ENCODE assay signal across 1 cellular context in the genomic region with DNA sequence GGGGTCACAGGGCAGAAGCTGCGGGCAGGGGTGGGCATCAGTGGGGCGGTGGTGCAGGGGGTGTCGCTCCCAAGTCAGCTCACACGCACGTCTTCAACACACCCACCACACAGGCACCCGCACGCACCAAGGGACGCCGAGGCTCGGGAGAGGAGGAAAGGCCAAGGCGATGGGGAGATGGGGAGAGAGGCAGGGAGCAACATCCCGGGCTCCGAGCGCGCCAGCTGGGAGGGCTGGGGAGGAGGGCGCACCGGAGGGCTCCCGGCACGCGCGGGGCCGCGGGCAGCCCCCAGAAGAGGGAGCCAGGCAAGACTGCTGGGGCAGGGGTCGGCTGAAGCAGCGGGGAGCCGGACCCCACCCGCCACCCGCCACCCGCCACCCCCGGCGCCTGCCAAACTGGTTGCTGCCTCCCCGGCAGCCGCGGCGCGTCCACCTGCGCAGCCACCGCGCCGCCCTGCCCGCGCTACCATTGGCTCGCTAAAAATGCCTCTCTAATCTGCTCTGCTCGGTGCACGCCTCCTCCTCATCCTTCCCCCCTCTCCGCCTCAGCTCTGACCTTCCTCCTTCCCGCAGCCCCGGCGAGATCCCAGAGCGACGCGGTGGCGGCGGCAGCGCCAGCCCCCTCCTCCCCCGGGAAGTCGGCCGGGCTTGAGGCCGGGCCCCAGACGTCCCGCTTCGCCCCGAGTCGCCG.
TF ChIP-seq lines count a peak whose summit lies in the region.

A gene with protein sequence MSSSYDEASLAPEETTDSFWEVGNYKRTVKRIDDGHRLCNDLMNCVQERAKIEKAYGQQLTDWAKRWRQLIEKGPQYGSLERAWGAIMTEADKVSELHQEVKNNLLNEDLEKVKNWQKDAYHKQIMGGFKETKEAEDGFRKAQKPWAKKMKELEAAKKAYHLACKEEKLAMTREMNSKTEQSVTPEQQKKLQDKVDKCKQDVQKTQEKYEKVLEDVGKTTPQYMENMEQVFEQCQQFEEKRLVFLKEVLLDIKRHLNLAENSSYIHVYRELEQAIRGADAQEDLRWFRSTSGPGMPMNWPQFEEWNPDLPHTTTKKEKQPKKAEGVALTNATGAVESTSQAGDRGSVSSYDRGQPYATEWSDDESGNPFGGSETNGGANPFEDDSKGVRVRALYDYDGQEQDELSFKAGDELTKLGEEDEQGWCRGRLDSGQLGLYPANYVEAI (plus strand): TSS at position 526 of the 691 bp plus-strand sequence. CDS start 60,230 bp downstream, outside the sequence.

TF ChIP-seq in K562, 482 proteins besides CTCF, POLR2A, EP300 and RAD21 (continued from another document and continues in another):
- TF ChIP-seq, protein P1, sequence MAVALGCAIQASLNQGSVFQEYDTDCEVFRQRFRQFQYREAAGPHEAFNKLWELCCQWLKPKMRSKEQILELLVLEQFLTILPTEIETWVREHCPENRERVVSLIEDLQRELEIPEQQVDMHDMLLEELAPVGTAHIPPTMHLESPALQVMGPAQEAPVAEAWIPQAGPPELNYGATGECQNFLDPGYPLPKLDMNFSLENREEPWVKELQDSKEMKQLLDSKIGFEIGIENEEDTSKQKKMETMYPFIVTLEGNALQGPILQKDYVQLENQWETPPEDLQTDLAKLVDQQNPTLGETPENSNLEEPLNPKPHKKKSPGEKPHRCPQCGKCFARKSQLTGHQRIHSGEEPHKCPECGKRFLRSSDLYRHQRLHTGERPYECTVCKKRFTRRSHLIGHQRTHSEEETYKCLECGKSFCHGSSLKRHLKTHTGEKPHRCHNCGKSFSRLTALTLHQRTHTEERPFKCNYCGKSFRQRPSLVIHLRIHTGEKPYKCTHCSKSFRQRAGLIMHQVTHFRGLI (CRISPR knock-in tag; IDR thresholded peaks at IDR 0.05): no peak
- TF ChIP-seq CREB1 (IDR thresholded peaks at IDR 0.05): peak; percentile 72; the same call in 1 of the 2 replicates
- TF ChIP-seq CREB1 (CRISPR knock-in tag; IDR thresholded peaks at IDR 0.05): no peak
- TF ChIP-seq, protein P2, sequence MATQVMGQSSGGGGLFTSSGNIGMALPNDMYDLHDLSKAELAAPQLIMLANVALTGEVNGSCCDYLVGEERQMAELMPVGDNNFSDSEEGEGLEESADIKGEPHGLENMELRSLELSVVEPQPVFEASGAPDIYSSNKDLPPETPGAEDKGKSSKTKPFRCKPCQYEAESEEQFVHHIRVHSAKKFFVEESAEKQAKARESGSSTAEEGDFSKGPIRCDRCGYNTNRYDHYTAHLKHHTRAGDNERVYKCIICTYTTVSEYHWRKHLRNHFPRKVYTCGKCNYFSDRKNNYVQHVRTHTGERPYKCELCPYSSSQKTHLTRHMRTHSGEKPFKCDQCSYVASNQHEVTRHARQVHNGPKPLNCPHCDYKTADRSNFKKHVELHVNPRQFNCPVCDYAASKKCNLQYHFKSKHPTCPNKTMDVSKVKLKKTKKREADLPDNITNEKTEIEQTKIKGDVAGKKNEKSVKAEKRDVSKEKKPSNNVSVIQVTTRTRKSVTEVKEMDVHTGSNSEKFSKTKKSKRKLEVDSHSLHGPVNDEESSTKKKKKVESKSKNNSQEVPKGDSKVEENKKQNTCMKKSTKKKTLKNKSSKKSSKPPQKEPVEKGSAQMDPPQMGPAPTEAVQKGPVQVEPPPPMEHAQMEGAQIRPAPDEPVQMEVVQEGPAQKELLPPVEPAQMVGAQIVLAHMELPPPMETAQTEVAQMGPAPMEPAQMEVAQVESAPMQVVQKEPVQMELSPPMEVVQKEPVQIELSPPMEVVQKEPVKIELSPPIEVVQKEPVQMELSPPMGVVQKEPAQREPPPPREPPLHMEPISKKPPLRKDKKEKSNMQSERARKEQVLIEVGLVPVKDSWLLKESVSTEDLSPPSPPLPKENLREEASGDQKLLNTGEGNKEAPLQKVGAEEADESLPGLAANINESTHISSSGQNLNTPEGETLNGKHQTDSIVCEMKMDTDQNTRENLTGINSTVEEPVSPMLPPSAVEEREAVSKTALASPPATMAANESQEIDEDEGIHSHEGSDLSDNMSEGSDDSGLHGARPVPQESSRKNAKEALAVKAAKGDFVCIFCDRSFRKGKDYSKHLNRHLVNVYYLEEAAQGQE (CRISPR knock-in tag; IDR thresholded peaks at IDR 0.05; ENCODE audit: low read depth): no peak
- TF ChIP-seq KDM4B (IDR thresholded peaks at IDR 0.05; ENCODE audit: borderline replicate concordance in 2 of 2, low read depth in 1 of 2): no peak
- TF ChIP-seq LEF1 (IDR thresholded peaks at IDR 0.05): no peak
- peak in 1 of 2 experiments; percentile 18; a peak in 1 of 4 replicates for TF ChIP-seq KDM1A (IDR thresholded peaks at IDR 0.05)
- TF ChIP-seq ATF1 (CRISPR knock-in tag; IDR thresholded peaks at IDR 0.05): no peak
- no peak for TF ChIP-seq ATF1 (tag; IDR thresholded peaks at IDR 0.05)
- no peak for TF ChIP-seq TAF15 (IDR thresholded peaks at IDR 0.05; ENCODE audit: low read depth, low read length)
- no peak for TF ChIP-seq ZFPM2 (CRISPR knock-in tag; IDR thresholded peaks at IDR 0.05)
- peak; percentile 68 for TF ChIP-seq RBM25 (IDR thresholded peaks at IDR 0.05; ENCODE audit: low read depth, low read length, severe bottlenecking)
- TF ChIP-seq MAZ (CRISPR knock-in tag; conservative IDR thresholded peaks at IDR 0.05 in 1 of 2, IDR thresholded peaks at IDR 0.05 in 1 of 2): peak in 1 of 2 experiments; percentile 54; a peak in 2 of 4 replicates
- TF ChIP-seq TEAD1 (CRISPR knock-in tag; IDR thresholded peaks at IDR 0.05): no peak
- peak; percentile 34; the same call in 1 of the 2 replicates for TF ChIP-seq L3MBTL2 (IDR thresholded peaks at IDR 0.05)
- TF ChIP-seq FOXM1 (IDR thresholded peaks at IDR 0.05; ENCODE audit: low read depth): no peak
- no peak for TF ChIP-seq FOXM1 (CRISPR knock-in tag; IDR thresholded peaks at IDR 0.05; ENCODE audit: low read depth)
- TF ChIP-seq, protein P3, sequence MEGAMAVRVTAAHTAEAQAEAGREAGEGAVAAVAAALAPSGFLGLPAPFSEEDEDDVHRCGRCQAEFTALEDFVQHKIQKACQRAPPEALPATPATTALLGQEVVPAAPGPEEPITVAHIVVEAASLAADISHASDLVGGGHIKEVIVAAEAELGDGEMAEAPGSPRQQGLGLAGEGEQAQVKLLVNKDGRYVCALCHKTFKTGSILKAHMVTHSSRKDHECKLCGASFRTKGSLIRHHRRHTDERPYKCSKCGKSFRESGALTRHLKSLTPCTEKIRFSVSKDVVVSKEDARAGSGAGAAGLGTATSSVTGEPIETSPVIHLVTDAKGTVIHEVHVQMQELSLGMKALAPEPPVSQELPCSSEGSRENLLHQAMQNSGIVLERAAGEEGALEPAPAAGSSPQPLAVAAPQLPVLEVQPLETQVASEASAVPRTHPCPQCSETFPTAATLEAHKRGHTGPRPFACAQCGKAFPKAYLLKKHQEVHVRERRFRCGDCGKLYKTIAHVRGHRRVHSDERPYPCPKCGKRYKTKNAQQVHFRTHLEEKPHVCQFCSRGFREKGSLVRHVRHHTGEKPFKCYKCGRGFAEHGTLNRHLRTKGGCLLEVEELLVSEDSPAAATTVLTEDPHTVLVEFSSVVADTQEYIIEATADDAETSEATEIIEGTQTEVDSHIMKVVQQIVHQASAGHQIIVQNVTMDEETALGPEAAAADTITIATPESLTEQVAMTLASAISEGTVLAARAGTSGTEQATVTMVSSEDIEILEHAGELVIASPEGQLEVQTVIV (CRISPR knock-in tag; IDR thresholded peaks at IDR 0.05; ENCODE audit: borderline replicate concordance): no peak
- no peak for TF ChIP-seq PML (IDR thresholded peaks at IDR 0.05; ENCODE audit: low read length)
- TF ChIP-seq NCOA6 (IDR thresholded peaks at IDR 0.05): no peak
- TF ChIP-seq, protein P4, sequence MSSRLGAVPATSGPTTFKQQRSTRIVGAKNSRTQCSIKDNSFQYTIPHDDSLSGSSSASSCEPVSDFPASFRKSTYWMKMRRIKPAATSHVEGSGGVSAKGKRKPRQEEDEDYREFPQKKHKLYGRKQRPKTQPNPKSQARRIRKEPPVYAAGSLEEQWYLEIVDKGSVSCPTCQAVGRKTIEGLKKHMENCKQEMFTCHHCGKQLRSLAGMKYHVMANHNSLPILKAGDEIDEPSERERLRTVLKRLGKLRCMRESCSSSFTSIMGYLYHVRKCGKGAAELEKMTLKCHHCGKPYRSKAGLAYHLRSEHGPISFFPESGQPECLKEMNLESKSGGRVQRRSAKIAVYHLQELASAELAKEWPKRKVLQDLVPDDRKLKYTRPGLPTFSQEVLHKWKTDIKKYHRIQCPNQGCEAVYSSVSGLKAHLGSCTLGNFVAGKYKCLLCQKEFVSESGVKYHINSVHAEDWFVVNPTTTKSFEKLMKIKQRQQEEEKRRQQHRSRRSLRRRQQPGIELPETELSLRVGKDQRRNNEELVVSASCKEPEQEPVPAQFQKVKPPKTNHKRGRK (tag; IDR thresholded peaks at IDR 0.05): no peak
- no peak for TF ChIP-seq DDX20 (tag; IDR thresholded peaks at IDR 0.05; ENCODE audit: low read depth)
- TF ChIP-seq ZNF212 (CRISPR knock-in tag; IDR thresholded peaks at IDR 0.05): no peak
- TF ChIP-seq ZNF12 (CRISPR knock-in tag; IDR thresholded peaks at IDR 0.05): no peak
- no peak for TF ChIP-seq TOE1 (IDR thresholded peaks at IDR 0.05; ENCODE audit: borderline replicate concordance)
- no peak for TF ChIP-seq TOE1 (CRISPR knock-in tag; IDR thresholded peaks at IDR 0.05; ENCODE audit: borderline replicate concordance, low read depth)
- no peak for TF ChIP-seq HMG20B (CRISPR knock-in tag; IDR thresholded peaks at IDR 0.05)
- TF ChIP-seq CAMTA2 (CRISPR knock-in tag; conservative IDR thresholded peaks at IDR 0.05): no peak
- peak; percentile 40; the same call in 1 of the 2 replicates for TF ChIP-seq CXXC5 (CRISPR knock-in tag; IDR thresholded peaks at IDR 0.05)
- TF ChIP-seq NBN (IDR thresholded peaks at IDR 0.05; ENCODE audit: low read depth): no peak
- TF ChIP-seq, protein P5, sequence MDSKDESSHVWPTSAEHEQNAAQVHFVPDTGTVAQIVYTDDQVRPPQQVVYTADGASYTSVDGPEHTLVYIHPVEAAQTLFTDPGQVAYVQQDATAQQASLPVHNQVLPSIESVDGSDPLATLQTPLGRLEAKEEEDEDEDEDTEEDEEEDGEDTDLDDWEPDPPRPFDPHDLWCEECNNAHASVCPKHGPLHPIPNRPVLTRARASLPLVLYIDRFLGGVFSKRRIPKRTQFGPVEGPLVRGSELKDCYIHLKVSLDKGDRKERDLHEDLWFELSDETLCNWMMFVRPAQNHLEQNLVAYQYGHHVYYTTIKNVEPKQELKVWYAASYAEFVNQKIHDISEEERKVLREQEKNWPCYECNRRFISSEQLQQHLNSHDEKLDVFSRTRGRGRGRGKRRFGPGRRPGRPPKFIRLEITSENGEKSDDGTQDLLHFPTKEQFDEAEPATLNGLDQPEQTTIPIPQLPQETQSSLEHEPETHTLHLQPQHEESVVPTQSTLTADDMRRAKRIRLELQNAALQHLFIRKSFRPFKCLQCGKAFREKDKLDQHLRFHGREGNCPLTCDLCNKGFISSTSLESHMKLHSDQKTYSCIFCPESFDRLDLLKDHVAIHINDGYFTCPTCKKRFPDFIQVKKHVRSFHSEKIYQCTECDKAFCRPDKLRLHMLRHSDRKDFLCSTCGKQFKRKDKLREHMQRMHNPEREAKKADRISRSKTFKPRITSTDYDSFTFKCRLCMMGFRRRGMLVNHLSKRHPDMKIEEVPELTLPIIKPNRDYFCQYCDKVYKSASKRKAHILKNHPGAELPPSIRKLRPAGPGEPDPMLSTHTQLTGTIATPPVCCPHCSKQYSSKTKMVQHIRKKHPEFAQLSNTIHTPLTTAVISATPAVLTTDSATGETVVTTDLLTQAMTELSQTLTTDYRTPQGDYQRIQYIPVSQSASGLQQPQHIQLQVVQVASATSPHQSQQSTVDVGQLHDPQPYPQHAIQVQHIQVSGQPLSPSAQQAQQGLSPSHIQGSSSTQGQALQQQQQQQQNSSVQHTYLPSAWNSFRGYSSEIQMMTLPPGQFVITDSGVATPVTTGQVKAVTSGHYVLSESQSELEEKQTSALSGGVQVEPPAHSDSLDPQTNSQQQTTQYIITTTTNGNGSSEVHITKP (IDR thresholded peaks at IDR 0.05; ENCODE audit: partially characterized antibody): peak; percentile 70
- TF ChIP-seq MEF2D (tag; conservative IDR thresholded peaks at IDR 0.05; ENCODE audit: low read depth): no peak
- TF ChIP-seq CTBP1 (IDR thresholded peaks at IDR 0.05; ENCODE audit: borderline replicate concordance): peak; percentile 73; the same call in 1 of the 2 replicates
- no peak for TF ChIP-seq CREBBP (IDR thresholded peaks at IDR 0.05; ENCODE audit: low read depth, low read length)
